In genomic region chr2:58932801-58933200, GRCh38 we compare ENCODE assay signal across 27 cellular contexts.
"Had no signal": no experiment of that assay in that cellular context is flagged by ENCODE, and none has a peak within 500 bp of the region (broad histone marks: within the 10 kb centered on the region; RNA-seq: fewer than 3 reads in every experiment).

No MANE protein-coding gene starts in this region.

- H3K36me3 ChIP-seq: stomach, suprapubic skin, thoracic aorta, thyroid gland, tibial artery, tibial nerve, transverse colon, upper lobe of left lung, upper lobe of right lung, uterus, vagina had no signal

- DNase-seq: stimulated activated CD4-positive, alpha-beta T cell treated with anti-CD3 and anti-CD28 coated beads, Interleukin-2, amount 100 ng/mL, for 48 hours; stimulated activated CD4-positive, alpha-beta T cell treated with anti-CD3 and anti-CD28 coated beads, Interleukin-4, amount 100 ng/mL, for 1 hour; stimulated activated CD4-positive, alpha-beta T cell treated with anti-CD3 and anti-CD28 coated beads, Interleukin-4, amount 100 ng/mL, for 24 hours; stimulated activated CD4-positive, alpha-beta T cell treated with anti-CD3 and anti-CD28 coated beads, Interleukin-4, amount 100 ng/mL, for 4 hours; stimulated activated CD8-positive, alpha-beta memory T cell treated with anti-CD3 and anti-CD28 coated beads, Interleukin-4, amount 100 ng/mL, for 48 hours; stimulated activated naive B cell treated with anti-CD40 and anti-IgM and Interleukin-4, amounts not matched to agents 10 μg/mL and 1 μg/mL and 100 μg/mL, for 72 hours; stimulated activated naive CD4-positive, alpha-beta T cell; stimulated activated naive CD4-positive, alpha-beta T cell treated with Interleukin-2 at 50 U/mL for 16 hours; stimulated activated naive CD8-positive, alpha-beta T cell treated with anti-CD3 and anti-CD28 coated beads, Interleukin-15, amount 100 ng/mL, for 72 hours; stimulated activated naive CD8-positive, alpha-beta T cell treated with anti-CD3 and anti-CD28 coated beads, Interleukin-15, Interleukin-2, amounts not matched to agents 100 U/mL and 50 U/mL, for 24 hours; stomach; substantia nigra; testis; thyroid gland; tibial artery; transverse colon; trophoblast cell; upper lobe of left lung; upper lobe of right lung; uterus had no signal

- H3K4me1 ChIP-seq: stomach, suprapubic skin, testis, thyroid gland, tibial artery, tibial nerve, transverse colon, upper lobe of left lung, upper lobe of right lung, uterus, vagina had no signal

- ATAC-seq: stimulated activated effector memory CD8-positive, alpha-beta T cell treated with anti-CD3 and anti-CD28 coated beads, Interleukin-12 subunit alpha, Interleukin-12 subunit beta, amount 100 ng/mL, for 72 hours; stimulated activated memory B cell treated with anti-CD40 and anti-IgM and Interleukin-4, amounts not matched to agents 10 μg/mL and 1 μg/mL and 100 μg/mL, for 72 hours; stimulated activated naive B cell treated with anti-CD40 and anti-IgM and Interleukin-4, amounts not matched to agents 10 μg/mL and 1 μg/mL and 100 μg/mL, for 72 hours; stimulated activated naive CD8-positive, alpha-beta T cell treated with anti-CD3 and anti-CD28 coated beads, Interleukin-15, amount 100 ng/mL, for 72 hours; stimulated activated naive CD8-positive, alpha-beta T cell treated with anti-CD3 and anti-CD28 coated beads, Interleukin-15, Interleukin-2, amounts not matched to agents 100 U/mL and 50 U/mL, for 24 hours; upper lobe of right lung had no signal

- H3K4me3 ChIP-seq: stomach, suprapubic skin, testis, thoracic aorta, thyroid gland, tibial artery, tibial nerve, transverse colon, upper lobe of left lung, upper lobe of right lung, uterus, vagina had no signal

- H3K27me3 ChIP-seq: stomach, suprapubic skin, testis, thyroid gland, tibial artery, tibial nerve, transverse colon, upper lobe of left lung, upper lobe of right lung, uterus, vagina had no signal

- H3K27ac ChIP-seq: stomach, suprapubic skin, testis, thoracic aorta, thyroid gland, tibial artery, tibial nerve, transverse colon, upper lobe of left lung, upper lobe of right lung, uterus, vagina had no signal

- H3K9me3 ChIP-seq: stomach, suprapubic skin, testis, thoracic aorta, thyroid gland, tibial artery, tibial nerve, transverse colon, upper lobe of left lung, upper lobe of right lung, uterus, vagina had no signal

- FAIRE-seq: urothelium cell line had no signal
